ENCODE assay signal across 8 cellular contexts in genomic region chr2:61854435-61855177, GRCh38. TPM values are rescaled to one million over a fixed set of nuclear protein-coding genes. Genes with fewer than 3 reads are reported as not detected.
DNase-seq lines count a peak whose midpoint lies in the region; ATAC-seq, FAIRE-seq and TF ChIP-seq lines count a peak whose summit lies in the region.

No MANE protein-coding gene starts in this region.

- DNase-seq in A549 (ENCODE audit: low read depth in 1 of 2, low spot score in 1 of 2) (peak; percentile 97 to 99), NCI-H2107 treated with DMSO at 0.1 percent for 48 hours (lab: John Stamatoyannopoulos, UW; ENCODE audit: unreplicated experiment) (peak; percentile 97), UCSD-AML1 (lab: John Stamatoyannopoulos, UW; ENCODE audit: unreplicated experiment) (peak; percentile 77), brain pericyte (ENCODE audit: low read depth, low spot score) (peak; percentile 82)

- peaks cover 6% of the 10 kb centered on the region; the same call in 1 of the 3 replicates for H3K4me1 ChIP-seq in A549
- H3K4me1 ChIP-seq in iPS-18a (ENCODE audit: control insufficient read depth, low read depth, low read length): no peaks in the 10 kb centered on the region
- peaks cover 3% of the 10 kb centered on the region for H3K4me1 ChIP-seq in skeletal muscle satellite cell (ENCODE audit: control insufficient read depth, insufficient read depth, low read length)

- CTCF ChIA-PET in A549 (lab: Yijun Ruan, JAX): interaction anchor here (0.6 to 1.3 kb wide), 4 partner anchors 8 to 180 kb away, joined by 3 to 4 read pairs (median 3); no protein-coding TSS in a partner anchor

- POLR2A ChIA-PET in A549 (lab: Yijun Ruan, JAX): interaction anchor here (0.6 to 4.0 kb wide), 14 partner anchors 9 to 320 kb away, joined by 3 to 35 read pairs (median 4); partner anchors contain the start of gene XPO1

- H3K9ac ChIP-seq in iPS-18a (ENCODE audit: low read length): peak overlapping the region; percentile 77
- peak overlapping the region; percentile 79 for H3K9ac ChIP-seq in skeletal muscle satellite cell (ENCODE audit: low read depth, low read length)

- no peak for TF ChIP-seq EP300 in A549 (IDR thresholded peaks at IDR 0.05)

- peak; percentile 40 for TF ChIP-seq POLR2A in A549 (IDR thresholded peaks at IDR 0.05; ENCODE audit: low read length)

- no peaks in the 10 kb centered on the region for H3K36me3 ChIP-seq in iPS-18a (ENCODE audit: control insufficient read depth, low read depth, low read length)
- no peaks in the 10 kb centered on the region for H3K36me3 ChIP-seq in skeletal muscle satellite cell (ENCODE audit: insufficient read depth, low read length)

- H3K9me3 ChIP-seq in A549: no peaks in the 10 kb centered on the region
- no peaks in the 10 kb centered on the region for H3K9me3 ChIP-seq in iPS-18a (ENCODE audit: control insufficient read depth, low read depth, low read length)
- no peaks in the 10 kb centered on the region for H3K9me3 ChIP-seq in skeletal muscle satellite cell (replicated peaks; ENCODE audit: low read length)

- ATAC-seq in A549 (peak; percentile 87 to 93), GM18858 (IDR thresholded peaks at IDR 0.05; ENCODE audit: unreplicated experiment) (peak; percentile 77), HG03066 (IDR thresholded peaks at IDR 0.05; ENCODE audit: low read depth, unreplicated experiment) (peak; percentile 87)

- FAIRE-seq in A549 (lab: Jason Lieb, UNC): no peak

- 2% methylated on average over 33 of the region's 33 CpGs for WGBS in A549 (ENCODE audit: missing lambda C conversion rate)

- TF ChIP-seq RAD21 in A549 (conservative IDR thresholded peaks at IDR 0.05 in 1 of 2, IDR thresholded peaks at IDR 0.05 in 1 of 2): no peak

- H3K27ac ChIP-seq in A549 (peak overlapping the region; percentile 94), iPS-18a (ENCODE audit: low read length) (peak overlapping the region; percentile 33)

- H3K27me3 ChIP-seq in iPS-18a (ENCODE audit: control insufficient read depth, insufficient read depth, low read length) (no peaks in the 10 kb centered on the region), skeletal muscle satellite cell (ENCODE audit: control insufficient read depth, insufficient read depth, low read length) (no peaks in the 10 kb centered on the region)

- TF ChIP-seq CTCF in A549 (IDR thresholded peaks at IDR 0.05): no peak

- H3K4me3 ChIP-seq in A549 (peak overlapping the region; percentile 63), iPS-18a (ENCODE audit: low read length) (peak overlapping the region; percentile 98), skeletal muscle satellite cell (ENCODE audit: low read length) (peak overlapping the region; percentile 91)

- peak overlapping the region; percentile 88 for H3K4me2 ChIP-seq in A549
- peak overlapping the region; percentile 85 for H3K4me2 ChIP-seq in skeletal muscle satellite cell (ENCODE audit: low read length)

TF ChIP-seq in A549, 52 proteins besides CTCF, POLR2A, EP300 and RAD21 (continues in another document):
- TF ChIP-seq USF2 (IDR thresholded peaks at IDR 0.05): peak; percentile 80
- TF ChIP-seq, protein P1, sequence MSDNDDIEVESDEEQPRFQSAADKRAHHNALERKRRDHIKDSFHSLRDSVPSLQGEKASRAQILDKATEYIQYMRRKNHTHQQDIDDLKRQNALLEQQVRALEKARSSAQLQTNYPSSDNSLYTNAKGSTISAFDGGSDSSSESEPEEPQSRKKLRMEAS (IDR thresholded peaks at IDR 0.05): peak; percentile 99
- TF ChIP-seq, protein P2, sequence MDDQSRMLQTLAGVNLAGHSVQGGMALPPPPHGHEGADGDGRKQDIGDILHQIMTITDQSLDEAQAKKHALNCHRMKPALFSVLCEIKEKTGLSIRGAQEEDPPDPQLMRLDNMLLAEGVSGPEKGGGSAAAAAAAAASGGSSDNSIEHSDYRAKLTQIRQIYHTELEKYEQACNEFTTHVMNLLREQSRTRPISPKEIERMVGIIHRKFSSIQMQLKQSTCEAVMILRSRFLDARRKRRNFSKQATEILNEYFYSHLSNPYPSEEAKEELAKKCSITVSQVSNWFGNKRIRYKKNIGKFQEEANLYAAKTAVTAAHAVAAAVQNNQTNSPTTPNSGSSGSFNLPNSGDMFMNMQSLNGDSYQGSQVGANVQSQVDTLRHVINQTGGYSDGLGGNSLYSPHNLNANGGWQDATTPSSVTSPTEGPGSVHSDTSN (IDR thresholded peaks at IDR 0.05): peak; percentile 92
- peak; percentile 69; the same call in 1 of the 2 replicates for TF ChIP-seq HOXA7 (CRISPR knock-in tag; IDR thresholded peaks at IDR 0.05)
- TF ChIP-seq HOXB5 (CRISPR knock-in tag; IDR thresholded peaks at IDR 0.05): peak; percentile 89; the same call in 1 of the 2 replicates
- no peak for TF ChIP-seq RFX5 (IDR thresholded peaks at IDR 0.05)
- no peak for TF ChIP-seq ESRRA (IDR thresholded peaks at IDR 0.05; ENCODE audit: borderline replicate concordance, low read length)
- no peak for TF ChIP-seq HEYL (CRISPR knock-in tag; IDR thresholded peaks at IDR 0.05)
- TF ChIP-seq, protein P3, sequence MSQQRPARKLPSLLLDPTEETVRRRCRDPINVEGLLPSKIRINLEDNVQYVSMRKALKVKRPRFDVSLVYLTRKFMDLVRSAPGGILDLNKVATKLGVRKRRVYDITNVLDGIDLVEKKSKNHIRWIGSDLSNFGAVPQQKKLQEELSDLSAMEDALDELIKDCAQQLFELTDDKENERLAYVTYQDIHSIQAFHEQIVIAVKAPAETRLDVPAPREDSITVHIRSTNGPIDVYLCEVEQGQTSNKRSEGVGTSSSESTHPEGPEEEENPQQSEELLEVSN (IDR thresholded peaks at IDR 0.05; ENCODE audit: borderline replicate concordance, low read depth): peak; percentile 86
- TF ChIP-seq MAFK (IDR thresholded peaks at IDR 0.05; ENCODE audit: partially characterized antibody): peak; percentile 9
- peak; percentile 56; the same call in 1 of the 2 replicates for TF ChIP-seq HOXB13 (CRISPR knock-in tag; IDR thresholded peaks at IDR 0.05; ENCODE audit: low read depth)
- peak in 1 of 2 experiments; percentile 41; a peak in 1 of 5 replicates for TF ChIP-seq JUN (IDR thresholded peaks at IDR 0.05)
- peak; percentile 31; the same call in 1 of the 3 replicates for TF ChIP-seq BCL3 (IDR thresholded peaks at IDR 0.05)
- no peak for TF ChIP-seq FOSB (CRISPR knock-in tag; IDR thresholded peaks at IDR 0.05)
- peak; percentile 93 for TF ChIP-seq MYC (IDR thresholded peaks at IDR 0.05; ENCODE audit: borderline replicate concordance, low read length)
- peak; percentile 58; the same call in 1 of the 2 replicates for TF ChIP-seq PHF8 (IDR thresholded peaks at IDR 0.05; ENCODE audit: borderline replicate concordance, low read depth)
- TF ChIP-seq RNF2 (IDR thresholded peaks at IDR 0.05; ENCODE audit: borderline replicate concordance, low read depth): 0 out of 2 replicates have a peak, but pooled peaks have one; percentile 69
- TF ChIP-seq TP53 (CRISPR knock-in tag; IDR thresholded peaks at IDR 0.05): 0 out of 2 replicates have a peak, but pooled peaks have one; percentile 55

RNA-seq across cellular contexts. Expression of gene FAM161A, which starts 0.7 kb away (rescaled TPM):
- polyA plus RNA-seq in A549 (2011; rRNA removed) (5.8 and 10.0 TPM in 2 replicates), A549 (2017; fragmentation: RNase III; extraction: RNeasy Plus Mini Kit Qiagen cat#74134 plus additional on column Dnase treatment) (11.0 to 12.3 TPM (median 11.8 TPM) in 3 replicates)
- 1.2 and 1.3 TPM in 2 replicates for polyA plus RNA-seq in A549 (2012; cell fraction: cytosol; rRNA removed)
- 1.3 and 2.7 TPM in 2 replicates for polyA plus RNA-seq in A549 (2012; cell fraction: nucleus; rRNA removed)
- polyA minus RNA-seq in A549 (2011; rRNA and poly(A)+ RNA removed): 1.3 and 1.9 TPM in 2 replicates
- 1.5 and 2.2 TPM in 2 replicates for total RNA-seq in skeletal muscle satellite cell (2012; rRNA removed)

RNA-seq across cellular contexts. Expression of gene CCT4, which starts 33.9 kb away (rescaled TPM):
- polyA plus RNA-seq in A549 (2011; rRNA removed): 307 and 352 TPM in 2 replicates
- polyA plus RNA-seq in A549 (2012; cell fraction: cytosol; rRNA removed): 149 TPM in 2 replicates
- 89.2 and 112 TPM in 2 replicates for polyA plus RNA-seq in A549 (2012; cell fraction: nucleus; rRNA removed)
- polyA plus RNA-seq in A549 (2017; fragmentation: RNase III; extraction: RNeasy Plus Mini Kit Qiagen cat#74134 plus additional on column Dnase treatment): 355 to 405 TPM (median 361 TPM) in 3 replicates
- 102 and 120 TPM in 2 replicates for polyA minus RNA-seq in A549 (2011; rRNA and poly(A)+ RNA removed)
- total RNA-seq in skeletal muscle satellite cell (2012; rRNA removed): 175 and 177 TPM in 2 replicates

RNA-seq across cellular contexts. Expression of gene COMMD1, which starts 50.9 kb away (rescaled TPM):
- 53.9 and 54.1 TPM in 2 replicates for polyA plus RNA-seq in A549 (2011; rRNA removed)
- 33.8 and 36.9 TPM in 2 replicates for polyA plus RNA-seq in A549 (2012; cell fraction: cytosol; rRNA removed)
- 24.3 and 27.1 TPM in 2 replicates for polyA plus RNA-seq in A549 (2012; cell fraction: nucleus; rRNA removed)
- 57.3 to 63.5 TPM (median 62.0 TPM) in 3 replicates for polyA plus RNA-seq in A549 (2017; fragmentation: RNase III; extraction: RNeasy Plus Mini Kit Qiagen cat#74134 plus additional on column Dnase treatment)
- 17.3 and 18.9 TPM in 2 replicates for polyA minus RNA-seq in A549 (2011; rRNA and poly(A)+ RNA removed)
- total RNA-seq in skeletal muscle satellite cell (2012; rRNA removed): 53.5 and 54.0 TPM in 2 replicates

Comparison
In these comparisons a context has a peak if more than half of its experiments do, and no peak if none do; other contexts are left out.
1. Peak in every context shown above with its lines: DNase-seq, ATAC-seq, H3K4me3 ChIP-seq and H3K27ac ChIP-seq.